In the genomic region with DNA sequence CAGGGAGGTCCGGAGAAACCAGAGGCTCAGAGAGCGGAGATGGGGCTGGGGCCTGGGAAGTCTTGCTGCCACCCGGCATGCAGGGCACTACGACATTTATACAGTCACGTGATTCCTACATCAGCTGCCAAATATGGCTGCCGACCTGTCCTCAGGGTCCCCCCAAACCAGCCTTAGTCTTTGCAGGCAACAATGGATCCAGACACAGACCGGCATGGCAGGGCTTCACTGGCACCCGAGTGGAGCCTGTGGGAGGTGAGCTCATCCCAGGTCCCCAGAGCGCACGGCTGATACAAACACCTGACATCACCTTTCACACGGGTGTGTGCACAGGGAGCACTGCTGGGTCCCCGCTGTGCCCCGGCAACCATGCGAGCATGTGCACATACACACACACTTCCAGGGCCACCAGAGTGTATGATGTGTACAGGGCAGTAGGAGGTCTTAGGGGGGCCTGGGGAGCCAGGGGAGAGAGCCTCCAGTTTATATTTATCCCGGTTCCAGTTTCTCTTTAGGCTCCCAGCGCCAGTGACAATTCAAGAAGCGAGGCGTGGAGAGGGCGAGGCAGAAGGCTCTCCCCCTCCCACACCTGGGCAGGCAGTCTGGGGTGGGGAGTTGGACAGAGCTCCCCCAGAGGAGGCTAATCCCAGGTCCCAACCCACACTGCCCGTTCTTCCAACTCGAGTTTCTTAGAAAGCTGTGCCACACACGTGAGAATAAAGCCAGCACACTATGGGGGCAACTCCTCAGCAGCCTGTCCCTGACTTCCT, we compare ENCODE assay signal across 1 cellular context.
A peak's percentile ranks its signal among the peaks of the same experiment; 100 is the strongest.
TF ChIP-seq lines count a peak whose summit lies in the region.

No MANE protein-coding gene starts in this region.

TF ChIP-seq in GM12878, 131 proteins besides CTCF, POLR2A, EP300 and RAD21:
- TF ChIP-seq SPI1 (IDR thresholded peaks at IDR 0.05; ENCODE audit: borderline replicate concordance, insufficient read depth, low read depth, low read length) (no peak), ESRRA (IDR thresholded peaks at IDR 0.05; ENCODE audit: low read length) (no peak), BHLHE40 (IDR thresholded peaks at IDR 0.05; ENCODE audit: borderline replicate concordance in 1 of 2, low read depth in 2 of 2, low read length in 1 of 2) (peak in 1 of 2 experiments; percentile 47; a peak in 2 of 4 replicates), RAD51 (IDR thresholded peaks at IDR 0.05) (peak; percentile 86), YY1 (IDR thresholded peaks at IDR 0.05; ENCODE audit: low read depth, low read length) (peak; percentile 86), PAX5 (IDR thresholded peaks at IDR 0.05; ENCODE audit: borderline replicate concordance, low read depth, low read length) (no peak), SRF (IDR thresholded peaks at IDR 0.05; ENCODE audit: low read depth in 2 of 2, low read length in 2 of 2) (0 out of 4 replicates have a peak, but pooled peaks of 1 of the 2 experiments have one; percentile 31)
- TF ChIP-seq, protein P1, sequence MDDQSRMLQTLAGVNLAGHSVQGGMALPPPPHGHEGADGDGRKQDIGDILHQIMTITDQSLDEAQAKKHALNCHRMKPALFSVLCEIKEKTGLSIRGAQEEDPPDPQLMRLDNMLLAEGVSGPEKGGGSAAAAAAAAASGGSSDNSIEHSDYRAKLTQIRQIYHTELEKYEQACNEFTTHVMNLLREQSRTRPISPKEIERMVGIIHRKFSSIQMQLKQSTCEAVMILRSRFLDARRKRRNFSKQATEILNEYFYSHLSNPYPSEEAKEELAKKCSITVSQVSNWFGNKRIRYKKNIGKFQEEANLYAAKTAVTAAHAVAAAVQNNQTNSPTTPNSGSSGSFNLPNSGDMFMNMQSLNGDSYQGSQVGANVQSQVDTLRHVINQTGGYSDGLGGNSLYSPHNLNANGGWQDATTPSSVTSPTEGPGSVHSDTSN (IDR thresholded peaks at IDR 0.05; ENCODE audit: insufficient replicate concordance, low read depth, low read length) = no peak
- TF ChIP-seq, protein P2, sequence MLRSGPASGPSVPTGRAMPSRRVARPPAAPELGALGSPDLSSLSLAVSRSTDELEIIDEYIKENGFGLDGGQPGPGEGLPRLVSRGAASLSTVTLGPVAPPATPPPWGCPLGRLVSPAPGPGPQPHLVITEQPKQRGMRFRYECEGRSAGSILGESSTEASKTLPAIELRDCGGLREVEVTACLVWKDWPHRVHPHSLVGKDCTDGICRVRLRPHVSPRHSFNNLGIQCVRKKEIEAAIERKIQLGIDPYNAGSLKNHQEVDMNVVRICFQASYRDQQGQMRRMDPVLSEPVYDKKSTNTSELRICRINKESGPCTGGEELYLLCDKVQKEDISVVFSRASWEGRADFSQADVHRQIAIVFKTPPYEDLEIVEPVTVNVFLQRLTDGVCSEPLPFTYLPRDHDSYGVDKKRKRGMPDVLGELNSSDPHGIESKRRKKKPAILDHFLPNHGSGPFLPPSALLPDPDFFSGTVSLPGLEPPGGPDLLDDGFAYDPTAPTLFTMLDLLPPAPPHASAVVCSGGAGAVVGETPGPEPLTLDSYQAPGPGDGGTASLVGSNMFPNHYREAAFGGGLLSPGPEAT (IDR thresholded peaks at IDR 0.05; ENCODE audit: low read depth) = no peak
- TF ChIP-seq, protein P3, sequence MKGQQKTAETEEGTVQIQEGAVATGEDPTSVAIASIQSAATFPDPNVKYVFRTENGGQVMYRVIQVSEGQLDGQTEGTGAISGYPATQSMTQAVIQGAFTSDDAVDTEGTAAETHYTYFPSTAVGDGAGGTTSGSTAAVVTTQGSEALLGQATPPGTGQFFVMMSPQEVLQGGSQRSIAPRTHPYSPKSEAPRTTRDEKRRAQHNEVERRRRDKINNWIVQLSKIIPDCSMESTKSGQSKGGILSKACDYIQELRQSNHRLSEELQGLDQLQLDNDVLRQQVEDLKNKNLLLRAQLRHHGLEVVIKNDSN (IDR thresholded peaks at IDR 0.05; ENCODE audit: borderline replicate concordance, extremely low read length, insufficient read depth, low read depth, low read length) = peak; percentile 72
- TF ChIP-seq, protein P4, sequence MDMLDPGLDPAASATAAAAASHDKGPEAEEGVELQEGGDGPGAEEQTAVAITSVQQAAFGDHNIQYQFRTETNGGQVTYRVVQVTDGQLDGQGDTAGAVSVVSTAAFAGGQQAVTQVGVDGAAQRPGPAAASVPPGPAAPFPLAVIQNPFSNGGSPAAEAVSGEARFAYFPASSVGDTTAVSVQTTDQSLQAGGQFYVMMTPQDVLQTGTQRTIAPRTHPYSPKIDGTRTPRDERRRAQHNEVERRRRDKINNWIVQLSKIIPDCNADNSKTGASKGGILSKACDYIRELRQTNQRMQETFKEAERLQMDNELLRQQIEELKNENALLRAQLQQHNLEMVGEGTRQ (IDR thresholded peaks at IDR 0.05; ENCODE audit: borderline replicate concordance, low read depth, low read length) = peak; percentile 7; the same call in 1 of the 2 replicates
